In genomic region chr5:173750538-173751265, GRCh38 we compare ENCODE assay signal across 28 cellular contexts.
DNase-seq lines count a peak whose midpoint lies in the region; ATAC-seq, FAIRE-seq and TF ChIP-seq lines count a peak whose summit lies in the region.
"Had no signal": no experiment of that assay in that cellular context is flagged by ENCODE, and none has a peak within 500 bp of the region (broad histone marks: within the 10 kb centered on the region; RNA-seq: fewer than 3 reads in every experiment).

No MANE protein-coding gene starts in this region.

- H3K4me3 ChIP-seq in GM23338: no peak overlapping the region
- H3K4me3 ChIP-seq: esophagus squamous epithelium, gastrocnemius medialis, K562, lower lobe of right lung, testis had no signal

- no peak overlapping the region for H3K4me2 ChIP-seq in GM23338

- H3K9me2 ChIP-seq in GM23338 (ENCODE audit: insufficient read depth): 0 out of 2 replicates have a peak, but pooled peaks cover 6% of the 10 kb centered on the region

- no peaks in the 10 kb centered on the region for H3K27me3 ChIP-seq in GM23338 (ENCODE audit: insufficient read depth)
- H3K27me3 ChIP-seq: brain microvascular endothelial cell, esophagus squamous epithelium, gastrocnemius medialis, testis had no signal

- no peaks in the 10 kb centered on the region for H3K36me3 Mint-ChIP-seq in stimulated activated naive B cell treated with anti-CD40 and anti-IgM and Interleukin-4, amounts not matched to agents 10 μg/mL and 1 μg/mL and 100 μg/mL, for 72 hours
- no peaks in the 10 kb centered on the region for H3K36me3 Mint-ChIP-seq in GM23338 (ENCODE audit: low read depth)
- H3K36me3 Mint-ChIP-seq: stimulated activated effector memory CD8-positive, alpha-beta T cell treated with anti-CD3 and anti-CD28 coated beads, Interleukin-12 subunit alpha, Interleukin-12 subunit beta, amount 100 ng/mL, for 72 hours had no signal

- peaks cover 0 to 3% of the 10 kb centered on the region in 2 donors for H3K9me3 Mint-ChIP-seq in stimulated activated naive B cell treated with anti-CD40 and anti-IgM and Interleukin-4, amounts not matched to agents 10 μg/mL and 1 μg/mL and 100 μg/mL, for 72 hours
- no peaks in the 10 kb centered on the region; the same call in 2 of the 3 replicates for H3K9me3 Mint-ChIP-seq in GM23338
- H3K9me3 Mint-ChIP-seq: activated CD4-positive, alpha-beta memory T cell treated with anti-CD3 and anti-CD28 coated beads, Interleukin-2, amount 10 ng/mL, durations not matched to agents 7 days and 5 days; CD4-positive, alpha-beta T cell; endodermal cell; H9; stimulated activated effector memory CD8-positive, alpha-beta T cell treated with anti-CD3 and anti-CD28 coated beads, Interleukin-12 subunit alpha, Interleukin-12 subunit beta, amount 100 ng/mL, for 72 hours had no signal

- H4K20me1 ChIP-seq in GM23338 (replicated peaks; ENCODE audit: insufficient read depth): no peaks in the 10 kb centered on the region

- H3F3A ChIP-seq in GM23338 (replicated peaks; ENCODE audit: low read depth): no peaks in the 10 kb centered on the region

- no peaks in the 10 kb centered on the region for H3K36me3 ChIP-seq in GM23338 (ENCODE audit: insufficient read depth)
- H3K36me3 ChIP-seq: brain microvascular endothelial cell, esophagus squamous epithelium, gastrocnemius medialis, lower lobe of right lung had no signal

- no peak for TF ChIP-seq CTCF in GM23338 (conservative IDR thresholded peaks at IDR 0.05; ENCODE audit: low read depth in 2 of 2)

- peaks cover 0 to 5% of the 10 kb centered on the region in 2 donors for H3K27me3 Mint-ChIP-seq in stimulated activated naive B cell treated with anti-CD40 and anti-IgM and Interleukin-4, amounts not matched to agents 10 μg/mL and 1 μg/mL and 100 μg/mL, for 72 hours
- H3K27me3 Mint-ChIP-seq in GM23338 (ENCODE audit: insufficient read depth, low read depth, poor library complexity): peaks cover 4% of the 10 kb centered on the region
- H3K27me3 Mint-ChIP-seq: activated CD4-positive, alpha-beta memory T cell treated with anti-CD3 and anti-CD28 coated beads, Interleukin-2, amount 10 ng/mL, durations not matched to agents 7 days and 5 days had no signal

- H2AFZ ChIP-seq in GM23338: no peak overlapping the region

- peak; percentile 56 for ATAC-seq in GM19035 (IDR thresholded peaks at IDR 0.05; ENCODE audit: unreplicated experiment)
- peak; percentile 66 for ATAC-seq in GM21619 (IDR thresholded peaks at IDR 0.05; ENCODE audit: unreplicated experiment)
- ATAC-seq in stimulated activated naive B cell treated with anti-CD40 and anti-IgM and Interleukin-4, amounts not matched to agents 10 μg/mL and 1 μg/mL and 100 μg/mL, for 72 hours (replicated peaks): peak; percentile 58 to 67
- no peak for ATAC-seq in GM18909 (IDR thresholded peaks at IDR 0.05; ENCODE audit: poor library complexity, unreplicated experiment)
- no peak for ATAC-seq in GM23338
- ATAC-seq: gastrocnemius medialis; K562; lower lobe of right lung; Right ventricle myocardium inferior; stimulated activated effector memory CD8-positive, alpha-beta T cell treated with anti-CD3 and anti-CD28 coated beads, Interleukin-12 subunit alpha, Interleukin-12 subunit beta, amount 100 ng/mL, for 72 hours had no signal

- peaks cover 29% of the 10 kb centered on the region for H3K4me1 ChIP-seq in GM23338 (ENCODE audit: insufficient read depth)
- H3K4me1 ChIP-seq: esophagus squamous epithelium, lower lobe of right lung, testis had no signal

- peaks cover 20 to 26% of the 10 kb centered on the region in 2 donors for H3K4me1 Mint-ChIP-seq in stimulated activated naive B cell treated with anti-CD40 and anti-IgM and Interleukin-4, amounts not matched to agents 10 μg/mL and 1 μg/mL and 100 μg/mL, for 72 hours
- peaks cover 33% of the 10 kb centered on the region for H3K4me1 Mint-ChIP-seq in GM23338
- H3K4me1 Mint-ChIP-seq: activated CD4-positive, alpha-beta memory T cell treated with anti-CD3 and anti-CD28 coated beads, Interleukin-2, amount 10 ng/mL, durations not matched to agents 7 days and 5 days; stimulated activated effector memory CD8-positive, alpha-beta T cell treated with anti-CD3 and anti-CD28 coated beads, Interleukin-12 subunit alpha, Interleukin-12 subunit beta, amount 100 ng/mL, for 72 hours had no signal

- no peak for TF ChIP-seq POLR2A in GM12892 (IDR thresholded peaks at IDR 0.05; ENCODE audit: low read depth, low read length)

- H3K27ac ChIP-seq in GM23338 (ENCODE audit: low read depth): no peak overlapping the region
- H3K27ac ChIP-seq: brain microvascular endothelial cell, esophagus squamous epithelium, lower lobe of right lung, testis had no signal

- DNase-seq in RPMI8226 (peak; percentile 28), GM12892 (ENCODE audit: insufficient read length) (no peak), GM23338 (ENCODE audit: low spot score) (no peak)
- no peak for DNase-seq in stimulated activated naive B cell treated with anti-CD40 and anti-IgM and Interleukin-4, amounts not matched to agents 10 μg/mL and 1 μg/mL and 100 μg/mL, for 72 hours
- DNase-seq: activated CD4-positive, alpha-beta memory T cell treated with anti-CD3 and anti-CD28 coated beads, Interleukin-2, amount 10 ng/mL, durations not matched to agents 7 days and 5 days; activated effector memory CD4-positive, alpha-beta T cell treated with Interleukin-2 at 50 U/mL for 16 hours; brain microvascular endothelial cell; CD4-positive, alpha-beta T cell; endodermal cell; esophagus squamous epithelium; gastrocnemius medialis; H9; lower lobe of right lung; NCI-H2171 treated with DMSO at 0.1 percent for 48 hours; NCI-H526 treated with DMSO at 0.1 percent for 48 hours; nucleus accumbens; OCI-M1; small intestine; stimulated activated CD4-positive, alpha-beta T cell treated with anti-CD3 and anti-CD28 coated beads, Interleukin-2, amount 100 ng/mL, for 24 hours; testis had no signal

- no peaks in the 10 kb centered on the region for H3K79me2 ChIP-seq in GM23338 (replicated peaks; ENCODE audit: insufficient read depth)

- FAIRE-seq in GM12892 (lab: Jason Lieb, UNC): no peak
- FAIRE-seq: G401.6, K562, keratinocyte, small intestine had no signal

- no peak overlapping the region for H3K27ac Mint-ChIP-seq in stimulated activated naive B cell treated with anti-CD40 and anti-IgM and Interleukin-4, amounts not matched to agents 10 μg/mL and 1 μg/mL and 100 μg/mL, for 72 hours
- H3K27ac Mint-ChIP-seq in GM23338: no peak overlapping the region
- H3K27ac Mint-ChIP-seq: activated CD4-positive, alpha-beta memory T cell treated with anti-CD3 and anti-CD28 coated beads, Interleukin-2, amount 10 ng/mL, durations not matched to agents 7 days and 5 days; CD4-positive, alpha-beta T cell; endodermal cell; H9; stimulated activated effector memory CD8-positive, alpha-beta T cell treated with anti-CD3 and anti-CD28 coated beads, Interleukin-12 subunit alpha, Interleukin-12 subunit beta, amount 100 ng/mL, for 72 hours had no signal

- H3K4me3 Mint-ChIP-seq in stimulated activated naive B cell treated with anti-CD40 and anti-IgM and Interleukin-4, amounts not matched to agents 10 μg/mL and 1 μg/mL and 100 μg/mL, for 72 hours: no peak overlapping the region
- H3K4me3 Mint-ChIP-seq in GM23338: no peak overlapping the region
- H3K4me3 Mint-ChIP-seq: activated CD4-positive, alpha-beta memory T cell treated with anti-CD3 and anti-CD28 coated beads, Interleukin-2, amount 10 ng/mL, durations not matched to agents 7 days and 5 days; CD4-positive, alpha-beta T cell; endodermal cell; H9; stimulated activated effector memory CD8-positive, alpha-beta T cell treated with anti-CD3 and anti-CD28 coated beads, Interleukin-12 subunit alpha, Interleukin-12 subunit beta, amount 100 ng/mL, for 72 hours had no signal

TF ChIP-seq in GM23338, 12 proteins besides CTCF, POLR2A, EP300 and RAD21 (continues in another document):
- TF ChIP-seq STAT1 (IDR thresholded peaks at IDR 0.05; ENCODE audit: unreplicated experiment) (no peak), ZNF114 (CRISPR knock-in tag; IDR thresholded peaks at IDR 0.05) (no peak), EZH2 (IDR thresholded peaks at IDR 0.05; ENCODE audit: low read depth, unreplicated experiment) (no peak)

Comparison
In these comparisons a context has a peak if more than half of its experiments do, and no peak if none do; other contexts are left out.
1. ATAC-seq: peak in GM19035 (single experiment), GM21619 (single experiment) and stimulated activated naive B cell treated with anti-CD40 and anti-IgM and Interleukin-4, amounts not matched to agents 10 μg/mL and 1 μg/mL and 100 μg/mL, for 72 hours (2 of 2); none in GM18909 (single experiment) and GM23338 (single experiment).